14 cellular contexts compared by ENCODE assay signal in the genomic region with DNA sequence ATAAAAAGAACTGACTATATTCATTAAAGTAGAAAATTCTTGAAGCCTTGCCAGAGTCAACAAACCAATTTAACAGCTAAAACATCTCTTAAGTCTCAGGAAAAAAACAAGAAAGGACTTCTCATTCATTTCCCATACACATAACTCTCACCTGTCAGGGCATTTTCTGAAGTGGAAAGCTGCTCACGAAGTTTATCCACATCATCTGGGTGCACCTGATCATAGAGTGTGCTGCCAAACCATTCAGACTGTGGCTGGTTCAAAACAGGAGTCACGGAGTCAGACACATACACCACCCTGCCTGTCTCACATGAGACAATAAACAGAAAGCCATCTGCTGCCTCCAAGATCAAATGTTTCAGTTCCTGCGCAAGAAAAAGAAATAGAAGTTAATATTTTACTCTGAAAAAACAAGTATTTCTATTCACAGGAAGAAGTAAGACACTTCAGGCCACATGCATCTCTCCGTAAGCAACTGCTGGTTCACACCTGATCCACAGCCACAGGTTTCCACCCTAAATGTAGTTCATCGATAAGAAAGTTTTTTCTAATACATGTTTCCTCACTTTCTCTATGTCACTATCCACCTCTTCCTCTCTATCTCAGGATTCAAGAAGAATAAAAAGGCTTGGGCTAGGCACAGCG. TPM values are rescaled to one million over a fixed set of nuclear protein-coding genes. Genes with fewer than 3 reads are reported as not detected.
DNase-seq lines count a peak whose midpoint lies in the region; ATAC-seq, FAIRE-seq and TF ChIP-seq lines count a peak whose summit lies in the region.
"Had no signal": no experiment of that assay in that cellular context is flagged by ENCODE, and none has a peak within 500 bp of the region (broad histone marks: within the 10 kb centered on the region; RNA-seq: fewer than 3 reads in every experiment).

No MANE protein-coding gene starts in this region.

- peaks cover 0 to 38% (median 5%) of the 10 kb centered on the region in 3 donors for H3K36me3 ChIP-seq in pancreas
- H3K36me3 ChIP-seq in CD8-positive, alpha-beta T cell (ENCODE audit: insufficient read depth, low read length): peaks cover 56% of the 10 kb centered on the region

- H3K27me3 Mint-ChIP-seq in CD8-positive, alpha-beta T cell (ENCODE audit: low read depth): no peaks in the 10 kb centered on the region

- ATAC-seq in HG02938 (IDR thresholded peaks at IDR 0.05; ENCODE audit: unreplicated experiment) (peak; percentile 59), pancreas (peak; percentile 61 to 90 (median 83)), GM19324 (IDR thresholded peaks at IDR 0.05; ENCODE audit: low FRiP score, unreplicated experiment) (no peak)
- ATAC-seq in CD8-positive, alpha-beta T cell: no peak
- ATAC-seq: activated T-cell treated with anti-CD3 and anti-CD28 coated beads, Interleukin-2, amount 50 U/mL, for 72 hours; gastrocnemius medialis had no signal

- intact Hi-C loops in pancreas (cut with DNase I): no loop called here
- intact Hi-C loops in CD8-positive, alpha-beta T cell (cut with DNase I, micrococcal nuclease): no loop called here

- no peaks in the 10 kb centered on the region for H3K27me3 ChIP-seq in pancreas
- no peaks in the 10 kb centered on the region for H3K27me3 ChIP-seq in CD8-positive, alpha-beta T cell (ENCODE audit: insufficient read depth, low read length)
- H3K27me3 ChIP-seq: gastrocnemius medialis had no signal

- CTCF ChIA-PET in CD8-positive, alpha-beta T cell (lab: Charles Lee): interaction anchor here (0.6 to 2.7 kb wide), 2 partner anchors 87 to 602 kb away, joined by 3 to 7 read pairs; no protein-coding TSS in a partner anchor

- H3K9me3 Mint-ChIP-seq in CD8-positive, alpha-beta T cell: no peaks in the 10 kb centered on the region
- H3K9me3 Mint-ChIP-seq: activated T-cell treated with anti-CD3 and anti-CD28 coated beads, Interleukin-2, amount 50 U/mL, for 72 hours; T-helper 2 cell treated with Interferon-gamma antibody and Interleukin-4, amounts not matched to agents 5 μg/mL and 100 μg/mL, for 36 hours had no signal

- H3K27ac Mint-ChIP-seq in CD8-positive, alpha-beta T cell: no peak overlapping the region

- FAIRE-seq in GM12892 (lab: Jason Lieb, UNC) (peak; percentile 24), pancreas (lab: Jason Lieb, UNC) (no peak)

- no peak for TF ChIP-seq CTCF in astrocyte of the cerebellum (IDR thresholded peaks at IDR 0.05; ENCODE audit: low read depth, low read length, missing control alignments)
- no peak for TF ChIP-seq CTCF in pancreas (IDR thresholded peaks at IDR 0.05)
- no peak for TF ChIP-seq CTCF in CD8-positive, alpha-beta T cell (IDR thresholded peaks at IDR 0.05)

- H3K36me3 Mint-ChIP-seq in CD8-positive, alpha-beta T cell: peaks cover 87% of the 10 kb centered on the region

- H3K9me3 ChIP-seq in pancreas: no peaks in the 10 kb centered on the region
- no peaks in the 10 kb centered on the region for H3K9me3 ChIP-seq in CD8-positive, alpha-beta T cell (ENCODE audit: low read length)
- H3K9me3 ChIP-seq: gastrocnemius medialis had no signal

- no peak overlapping the region for H3K4me3 ChIP-seq in astrocyte of the cerebellum (ENCODE audit: low read depth, low read length)
- no peak overlapping the region for H3K4me3 ChIP-seq in pancreas
- H3K4me3 ChIP-seq in CD8-positive, alpha-beta T cell (ENCODE audit: low read depth, low read length): no peak overlapping the region
- H3K4me3 ChIP-seq: gastrocnemius medialis had no signal

- H3K27ac ChIP-seq in pancreas: peak overlapping the region in 2 of 4 donors; percentile 51 to 59
- no peak overlapping the region for H3K27ac ChIP-seq in CD8-positive, alpha-beta T cell (ENCODE audit: low read depth, low read length)
- H3K27ac ChIP-seq: gastrocnemius medialis had no signal

- no peak overlapping the region for H3K4me3 Mint-ChIP-seq in CD8-positive, alpha-beta T cell
- H3K4me3 Mint-ChIP-seq: activated T-cell treated with anti-CD3 and anti-CD28 coated beads, Interleukin-2, amount 50 U/mL, for 72 hours; T-helper 2 cell treated with Interferon-gamma antibody and Interleukin-4, amounts not matched to agents 5 μg/mL and 100 μg/mL, for 36 hours had no signal

- peaks cover 9% of the 10 kb centered on the region for H3K4me1 Mint-ChIP-seq in CD8-positive, alpha-beta T cell (ENCODE audit: low read depth)

- POLR2A ChIA-PET in CD8-positive, alpha-beta T cell (lab: Charles Lee): no interaction called here

- in situ Hi-C loops in astrocyte of the cerebellum (cut with HindIII; ENCODE audit: low sequenced_read_pairs) (no loop called here), ACHN (cut with HindIII; ENCODE audit: low pct_ligation_motif_present, low pct_unique_long_range_greater_than_20kb, low sequenced_read_pairs) (no loop called here)

- DNase-seq in GM12892 (ENCODE audit: insufficient read length) (no peak), astrocyte of the cerebellum (ENCODE audit: low read depth) (peak; percentile 3), pancreas (no peak), ureter (ENCODE audit: low spot score) (no peak), ACHN (no peak)
- no peak for DNase-seq in CD8-positive, alpha-beta T cell
- DNase-seq: activated T-cell treated with anti-CD3 and anti-CD28 coated beads, Interleukin-2, amount 50 U/mL, for 72 hours; gastrocnemius medialis; Karpas-422; midbrain had no signal

- WGBS in pancreas, 2 donors: 29 to 32% methylated on average over 6 of the region's 6 CpGs

- TF ChIP-seq POLR2A in GM12892 (IDR thresholded peaks at IDR 0.05; ENCODE audit: low read depth, low read length): no peak

- peaks cover 0 to 13% (median 12%) of the 10 kb centered on the region in 3 donors for H3K4me1 ChIP-seq in pancreas
- peaks cover 8% of the 10 kb centered on the region for H3K4me1 ChIP-seq in CD8-positive, alpha-beta T cell (ENCODE audit: insufficient read depth, low read length)
- H3K4me1 ChIP-seq: gastrocnemius medialis had no signal

RNA-seq across cellular contexts. Expression of a gene that starts 28.2 kb away (rescaled TPM):
- polyA plus RNA-seq in GM12892 (2012; ENCODE audit: missing spikeins): 1.9 TPM
- total RNA-seq in pancreas (10 to 100 TPM in 1 of 6 donors, 1 to 10 TPM in 5; 1.5 to 34.6 (median 4.9) TPM), ureter (26.5 TPM)
- 1 to 10 TPM; 5.5 to 8.7 TPM for polyA plus RNA-seq in pancreas
- 10 to 100 TPM; 10.7 to 10.8 TPM for total RNA-seq in CD8-positive, alpha-beta T cell

RNA-seq across cellular contexts. Expression of a gene that starts 40.1 kb away (rescaled TPM):
- 19.4 TPM for polyA plus RNA-seq in GM12892 (2012; ENCODE audit: missing spikeins)
- total RNA-seq in pancreas (10 to 100 TPM; 15.9 to 27.0 (median 20.3) TPM), ureter (47.0 TPM)
- polyA plus RNA-seq in pancreas: 10 to 100 TPM; 11.9 to 12.8 TPM
- 10 to 100 TPM; 22.3 to 23.1 TPM for total RNA-seq in CD8-positive, alpha-beta T cell

RNA-seq across cellular contexts. Expression of a gene that starts 50.7 kb away (rescaled TPM):
- polyA plus RNA-seq in GM12892 (2012; ENCODE audit: missing spikeins): not detected
- total RNA-seq in pancreas (not detected), ureter (not detected)
- polyA plus RNA-seq in pancreas: not detected
- total RNA-seq in CD8-positive, alpha-beta T cell: not detected
- total RNA-seq: activated T-cell treated with anti-CD3 and anti-CD28 coated beads, Interleukin-2, amount 50 U/mL, for 72 hours; gastrocnemius medialis; skeletal muscle tissue had no signal

Comparison
In these comparisons a context has a peak if more than half of its experiments do, and no peak if none do; other contexts are left out.
1. ATAC-seq: peak in HG02938 (single experiment) and pancreas (4 of 4); none in GM19324 (single experiment) and CD8-positive, alpha-beta T cell (single experiment).